Comparison of ENCODE assay signal across 22 cellular contexts in genomic region chr9:131963087-131963715, GRCh38.
"Had no signal": no experiment of that assay in that cellular context is flagged by ENCODE, and none has a peak within 500 bp of the region (broad histone marks: within the 10 kb centered on the region; RNA-seq: fewer than 3 reads in every experiment).

No MANE protein-coding gene starts in this region.

- ATAC-seq: activated CD4-positive, CD25-positive, alpha-beta regulatory T cell treated with anti-CD3 and anti-CD28 coated beads, Interleukin-2, amount 50 U/mL, for 24 hours; activated T-cell treated with anti-CD3 and anti-CD28 coated beads, Interleukin-2, amount 50 U/mL, for 4 hours had no signal

- H3K27ac ChIP-seq: brain microvascular endothelial cell, cardiac muscle cell, Peyer's patch, RWPE1 had no signal

- H3K36me3 ChIP-seq: brain microvascular endothelial cell, cardiac muscle cell, Peyer's patch had no signal

- H3K4me3 ChIP-seq: cardiac muscle cell, Peyer's patch had no signal

- DNase-seq: activated CD4-positive, alpha-beta T cell treated with anti-CD3 and anti-CD28 coated beads for 4 hours; activated CD4-positive, alpha-beta T cell treated with anti-CD3 and anti-CD28 coated beads, Interleukin-2, amount 50 U/mL, for 48 hours; activated CD8-positive, alpha-beta memory T cell treated with anti-CD3 and anti-CD28 coated beads for 24 hours; activated effector memory CD4-positive, alpha-beta T cell treated with anti-CD3 and anti-CD28 coated beads, Interleukin-2, amount 50 U/mL, for 16 hours; activated naive CD4-positive, alpha-beta T cell treated with Interleukin-2 at 50 U/mL for 16 hours; activated T-cell treated with anti-CD3 and anti-CD28 coated beads, Interleukin-2, amount 50 U/mL, for 4 hours; amygdala; brain microvascular endothelial cell; KG1; NCI-H1092; NCI-H1694 treated with DMSO at 0.1 percent for 48 hours; NCI-H2029 treated with DMSO at 0.1 percent for 48 hours; NCI-H446; NCI-H524; NCI-H748 treated with DMSO at 0.1 percent for 48 hours; Peyer's patch; Right ventricle myocardium superior; SW 1271 had no signal

- FAIRE-seq: astrocyte had no signal

- H3K4me1 ChIP-seq: Peyer's patch had no signal

- H3K27me3 ChIP-seq: brain microvascular endothelial cell, cardiac muscle cell, Peyer's patch had no signal

- H3K9me3 ChIP-seq: Peyer's patch had no signal
